Comparison of ENCODE assay signal across 20 cellular contexts in genomic region chr20:62567246-62568044, GRCh38.
DNase-seq lines count a peak whose midpoint lies in the region; ATAC-seq, FAIRE-seq and TF ChIP-seq lines count a peak whose summit lies in the region.
"Had no signal": no experiment of that assay in that cellular context is flagged by ENCODE, and none has a peak within 500 bp of the region (broad histone marks: within the 10 kb centered on the region; RNA-seq: fewer than 3 reads in every experiment).

No MANE protein-coding gene starts in this region.

- CTCF ChIA-PET in HepG2 (lab: Yijun Ruan, JAX; ENCODE audit: low intra/inter-chr PET ratio, low total read pairs): no interaction called here

- H3K4me2 ChIP-seq in HepG2 (ENCODE audit: low read depth, low read length) (no peak overlapping the region), neuronal stem cell (ENCODE audit: insufficient read depth, low read length, poor library complexity, severe bottlenecking) (no peak overlapping the region)

- FAIRE-seq in HepG2 (lab: Jason Lieb, UNC): no peak
- FAIRE-seq: H54, K562 had no signal

- peaks cover 3% of the 10 kb centered on the region for H3K4me1 Mint-ChIP-seq in activated naive CD8-positive, alpha-beta T cell treated with anti-CD3 and anti-CD28 coated beads, Interleukin-2, amount 50 U/mL, for 24 hours

- TF ChIP-seq POLR2A in HepG2 (IDR thresholded peaks at IDR 0.05; ENCODE audit: insufficient read depth in 1 of 2, low read depth in 2 of 2, low read length in 2 of 2): no peak
- TF ChIP-seq POLR2A in right lobe of liver (IDR thresholded peaks at IDR 0.05): no peak

- peaks cover 3% of the 10 kb centered on the region; the same call in 1 of the 2 replicates for H4K20me1 ChIP-seq in HepG2 (ENCODE audit: insufficient read depth, low read length)

- WGBS in HepG2 (ENCODE audit: low lambda C conversion rate): 38% methylated on average over 23 of the region's 25 CpGs
- 66% methylated on average over 14 of the region's 25 CpGs for WGBS in right lobe of liver (ENCODE audit: insufficient coverage, low coverage, low lambda C conversion rate, missing lambda C conversion rate)
- WGBS in neuronal stem cell (ENCODE audit: extremely low coverage in 2 of 2, insufficient read length in 2 of 2, insufficient replicate concordance in 1 of 2), 2 donors: no CpG with 5 or more reads among the region's 25 CpGs

- peak overlapping the region; percentile 71 for H3K14ac ChIP-seq in neuronal stem cell (ENCODE audit: low read length)

- H4K91ac ChIP-seq in neuronal stem cell (ENCODE audit: low read depth, low read length, poor library complexity): no peak overlapping the region

- in situ Hi-C loops in HepG2 (cut with HindIII; ENCODE audit: extremely low pct_ligation_motif_present, low pct_unique_long_range_greater_than_20kb): no loop called here

- intact Hi-C loops in HepG2 (cut with micrococcal nuclease; ENCODE audit: unreplicated experiment) (no loop called here), right lobe of liver (cut with DNase I) (no loop called here)

- H3K27me3 ChIP-seq in HepG2 (ENCODE audit: control insufficient read depth in 1 of 2, insufficient read depth in 2 of 2, low read length in 2 of 2): peaks cover 32 to 86% of the 10 kb centered on the region in 2 experiments
- H3K27me3 ChIP-seq in right lobe of liver: no peaks in the 10 kb centered on the region
- no peaks in the 10 kb centered on the region for H3K27me3 ChIP-seq in SJCRH30
- peaks cover 0 to 52% (median 2%) of the 10 kb centered on the region in 3 experiments for H3K27me3 ChIP-seq in neuronal stem cell (ENCODE audit: control insufficient read depth in 3 of 3, insufficient read depth in 3 of 3, low read depth in 1 of 3, low read length in 3 of 3)
- H3K27me3 ChIP-seq: MG63 had no signal

- H3K9me3 ChIP-seq in HepG2 (ENCODE audit: low read length): no peaks in the 10 kb centered on the region
- H3K9me3 ChIP-seq in right lobe of liver: no peaks in the 10 kb centered on the region
- H3K9me3 ChIP-seq in SJCRH30 (replicated peaks): no peaks in the 10 kb centered on the region
- peaks cover 0 to 3% of the 10 kb centered on the region in 2 donors for H3K9me3 ChIP-seq in neuronal stem cell (replicated peaks in 1 of 2; ENCODE audit: control insufficient read depth in 2 of 2, insufficient read depth in 1 of 2, low read depth in 1 of 2, low read length in 2 of 2)
- H3K9me3 ChIP-seq: BLaER1 treated with 17β-estradiol and CSF1 and Interleukin-3, amounts not matched to agents 10 nM and 100 nM; Caco-2; MG63 had no signal

- BruUV-seq in HepG2 (replicated peaks; lab: Mats Ljungman, UMichigan): no TSS peak

- no peak for TF ChIP-seq EP300 in HepG2 (IDR thresholded peaks at IDR 0.05; ENCODE audit: low read depth in 2 of 2, low read length in 2 of 2)
- TF ChIP-seq EP300 in HepG2 (CRISPR knock-in tag; IDR thresholded peaks at IDR 0.05; ENCODE audit: borderline replicate concordance): no peak

- H3K36me3 ChIP-seq in HepG2 (replicated peaks in 1 of 2; ENCODE audit: control insufficient read depth in 1 of 2, insufficient read depth in 2 of 2, low read length in 2 of 2): no peaks in the 10 kb centered on the region
- no peaks in the 10 kb centered on the region for H3K36me3 ChIP-seq in right lobe of liver
- H3K36me3 ChIP-seq in SJCRH30: no peaks in the 10 kb centered on the region
- H3K36me3 ChIP-seq in neuronal stem cell (replicated peaks in 1 of 2; ENCODE audit: control insufficient read depth in 2 of 2, insufficient read depth in 2 of 2, low read length in 2 of 2): no peaks in the 10 kb centered on the region
- H3K36me3 ChIP-seq: BLaER1 treated with 17β-estradiol and CSF1 and Interleukin-3, amounts not matched to agents 10 nM and 100 nM; MG63; SJSA1 had no signal

- H3K36me3 Mint-ChIP-seq in activated naive CD8-positive, alpha-beta T cell treated with anti-CD3 and anti-CD28 coated beads, Interleukin-2, amount 50 U/mL, for 24 hours (ENCODE audit: low read depth): no peaks in the 10 kb centered on the region
- H3K36me3 Mint-ChIP-seq: CD4-positive, alpha-beta memory T cell had no signal

- no peaks in the 10 kb centered on the region for H3K9me3 Mint-ChIP-seq in activated naive CD8-positive, alpha-beta T cell treated with anti-CD3 and anti-CD28 coated beads, Interleukin-2, amount 50 U/mL, for 24 hours

- no peak overlapping the region for H3K27ac Mint-ChIP-seq in activated naive CD8-positive, alpha-beta T cell treated with anti-CD3 and anti-CD28 coated beads, Interleukin-2, amount 50 U/mL, for 24 hours
- H3K27ac Mint-ChIP-seq: CD4-positive, alpha-beta memory T cell had no signal

- no peak overlapping the region for H2BK120ac ChIP-seq in neuronal stem cell (ENCODE audit: low read depth, low read length)

- TF ChIP-seq CTCF in HepG2 (CRISPR knock-in tag; IDR thresholded peaks at IDR 0.05): 0 out of 2 replicates have a peak, but pooled peaks have one; percentile 9
- TF ChIP-seq CTCF in right lobe of liver (IDR thresholded peaks at IDR 0.05): no peak

- H3K4me1 ChIP-seq in HepG2 (ENCODE audit: insufficient read depth, low read length): no peaks in the 10 kb centered on the region
- no peaks in the 10 kb centered on the region for H3K4me1 ChIP-seq in right lobe of liver
- H3K4me1 ChIP-seq in SJCRH30: peaks cover 67% of the 10 kb centered on the region
- H3K4me1 ChIP-seq in neuronal stem cell (ENCODE audit: control insufficient read depth in 2 of 2, insufficient read depth in 1 of 2, low read depth in 1 of 2, low read length in 2 of 2): peaks cover 0 to 5% of the 10 kb centered on the region in 2 donors
- H3K4me1 ChIP-seq: Caco-2, SJSA1 had no signal

- POLR2A ChIA-PET in HepG2 (lab: Yijun Ruan, JAX): no interaction called here

- H2AK5ac ChIP-seq in neuronal stem cell (ENCODE audit: low read depth, low read length): peak overlapping the region; percentile 70

- H3K4me3 ChIP-seq in HepG2 (replicated peaks in 1 of 3; ENCODE audit: insufficient read depth in 1 of 3, low read depth in 2 of 3, low read length in 3 of 3): no peak overlapping the region
- H3K4me3 ChIP-seq in right lobe of liver: no peak overlapping the region
- H3K4me3 ChIP-seq in SJCRH30: no peak overlapping the region
- no peak overlapping the region for H3K4me3 ChIP-seq in neuronal stem cell (ENCODE audit: low read length in 2 of 2)
- H3K4me3 ChIP-seq: BLaER1 treated with 17β-estradiol and CSF1 and Interleukin-3, amounts not matched to agents 10 nM and 100 nM; K562; MG63; SJSA1 had no signal

- H3K4me3 Mint-ChIP-seq in activated naive CD8-positive, alpha-beta T cell treated with anti-CD3 and anti-CD28 coated beads, Interleukin-2, amount 50 U/mL, for 24 hours: no peak overlapping the region
- H3K4me3 Mint-ChIP-seq: CD4-positive, alpha-beta memory T cell had no signal

- H2BK12ac ChIP-seq in neuronal stem cell (ENCODE audit: low read length): no peak overlapping the region

- H3K27ac ChIP-seq in HepG2 (ENCODE audit: extremely low read length, insufficient read depth, low read length) (no peak overlapping the region), right lobe of liver (no peak overlapping the region), SJCRH30 (peak overlapping the region; percentile 52), neuronal stem cell (replicated peaks; ENCODE audit: low read length) (no peak overlapping the region)
- H3K27ac ChIP-seq: BLaER1 treated with 17β-estradiol and CSF1 and Interleukin-3, amounts not matched to agents 10 nM and 100 nM; SJSA1 had no signal

- peak overlapping the region; percentile 89 for H3K23ac ChIP-seq in neuronal stem cell (ENCODE audit: low read depth, low read length, poor library complexity)

- H3K4ac ChIP-seq in neuronal stem cell (ENCODE audit: low read length): no peak overlapping the region

- H3K79me2 ChIP-seq in HepG2 (ENCODE audit: insufficient read depth, low read length): no peaks in the 10 kb centered on the region

- no peak for DNase-seq in HepG2 (ENCODE audit: low spot score)
- no peak for DNase-seq in right lobe of liver
- peak; percentile 99 to 100 for DNase-seq in SJCRH30
- no peak for DNase-seq in neuronal stem cell (ENCODE audit: low spot score)
- DNase-seq in activated naive CD8-positive, alpha-beta T cell treated with anti-CD3 and anti-CD28 coated beads, Interleukin-2, amount 50 U/mL, for 24 hours: no peak
- no peak for DNase-seq in T-helper 9 cell
- DNase-seq in NCI-H2029 treated with DMSO at 0.1 percent for 48 hours (lab: John Stamatoyannopoulos, UW): no peak
- DNase-seq: DMS 273 treated with DMSO at 0.1 percent for 48 hours, DMS79 treated with DMSO at 0.1 percent for 48 hours, MG63, NCI-H1930, NCI-H2227 treated with DMSO at 0.1 percent for 48 hours, NCI-H510A, NCI-H748 treated with DMSO at 0.1 percent for 48 hours had no signal

- no peak overlapping the region for H4K8ac ChIP-seq in neuronal stem cell (ENCODE audit: low read depth, low read length)

- no peak overlapping the region for H3K9ac ChIP-seq in HepG2 (ENCODE audit: insufficient read depth, low read depth, low read length)
- H3K9ac ChIP-seq in neuronal stem cell (ENCODE audit: low read depth, low read length, poor library complexity): no peak overlapping the region
- H3K9ac ChIP-seq: BLaER1 treated with 17β-estradiol and CSF1 and Interleukin-3, amounts not matched to agents 10 nM and 100 nM had no signal

- H2BK5ac ChIP-seq in neuronal stem cell (ENCODE audit: low read length): no peak overlapping the region

- H2AFZ ChIP-seq in HepG2 (ENCODE audit: low read length) (no peak overlapping the region), neuronal stem cell (ENCODE audit: low read length) (no peak overlapping the region)

- no peak for TF ChIP-seq RAD21 in HepG2 (CRISPR knock-in tag; IDR thresholded peaks at IDR 0.05)

- H3K79me1 ChIP-seq in neuronal stem cell (ENCODE audit: low read depth, low read length): peaks cover 3% of the 10 kb centered on the region

- H3K27me3 Mint-ChIP-seq in activated naive CD8-positive, alpha-beta T cell treated with anti-CD3 and anti-CD28 coated beads, Interleukin-2, amount 50 U/mL, for 24 hours: peaks cover 8% of the 10 kb centered on the region

- ATAC-seq in HepG2 (peak; percentile 7; the same call in 2 of the 3 replicates), right lobe of liver (no peak)
- ATAC-seq in activated naive CD8-positive, alpha-beta T cell treated with anti-CD3 and anti-CD28 coated beads, Interleukin-2, amount 50 U/mL, for 24 hours: no peak
- ATAC-seq: K562 had no signal

- no peak overlapping the region for H2BK15ac ChIP-seq in neuronal stem cell (ENCODE audit: low read length)

- H3K18ac ChIP-seq in neuronal stem cell (ENCODE audit: low read length): peak overlapping the region; percentile 71

TF ChIP-seq in HepG2, 621 proteins besides CTCF, POLR2A, EP300 and RAD21:
- TF ChIP-seq TSC22D2 (CRISPR knock-in tag; IDR thresholded peaks at IDR 0.05; ENCODE audit: borderline replicate concordance) (no peak), NFE2L1 (CRISPR knock-in tag; IDR thresholded peaks at IDR 0.05; ENCODE audit: borderline replicate concordance) (0 out of 2 replicates have a peak, but pooled peaks have one; percentile 26), MAFG (CRISPR knock-in tag; IDR thresholded peaks at IDR 0.05) (no peak), ZNF350 (CRISPR knock-in tag; IDR thresholded peaks at IDR 0.05; ENCODE audit: borderline replicate concordance, low read depth) (0 out of 2 replicates have a peak, but pooled peaks have one; percentile 19)

Comparison
In these comparisons a context has a peak if more than half of its experiments do, and no peak if none do; other contexts are left out.
1. DNase-seq: peak in SJCRH30 (2 of 2); none in HepG2 (single experiment), right lobe of liver (0 of 3), neuronal stem cell (single experiment), activated naive CD8-positive, alpha-beta T cell treated with anti-CD3 and anti-CD28 coated beads, Interleukin-2, amount 50 U/mL, for 24 hours (single experiment), T-helper 9 cell (single experiment) and NCI-H2029 treated with DMSO at 0.1 percent for 48 hours (single experiment).